8 cellular contexts compared by ENCODE assay signal in the genomic region with DNA sequence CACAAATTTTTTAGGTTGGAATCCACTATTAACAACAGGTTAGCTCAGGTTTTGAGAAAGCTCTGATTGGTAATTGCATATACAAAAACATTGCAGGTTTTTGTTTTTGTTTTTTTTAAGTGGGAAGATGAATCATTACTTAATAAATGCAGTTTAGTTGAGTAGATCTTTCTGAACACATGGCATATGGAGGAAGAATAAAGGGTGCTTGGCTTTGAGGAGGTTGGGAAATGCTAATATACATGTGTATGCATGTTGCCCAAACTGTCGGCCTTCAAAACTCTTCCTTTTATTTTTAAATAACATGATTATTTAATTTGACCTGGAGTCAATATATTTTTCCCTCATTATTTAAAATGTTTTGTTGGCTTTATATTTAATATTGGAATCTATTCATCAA. TPM values are rescaled to one million over a fixed set of nuclear protein-coding genes. Genes with fewer than 3 reads are reported as not detected.
DNase-seq lines count a peak whose midpoint lies in the region; ATAC-seq and TF ChIP-seq lines count a peak whose summit lies in the region.

No MANE protein-coding gene starts in this region.

- intact Hi-C loops in activated B cell treated with CpG ODN at 0.5 μM for 24 hours (cut with micrococcal nuclease), result loop anchor here (5.0 kb wide), 1 partner anchor 41 kb away; no protein-coding TSS in a partner anchor

- H3K27me3 ChIP-seq in smooth muscle cell (ENCODE audit: low read depth), result no peaks in the 10 kb centered on the region

- peaks cover 31% of the 10 kb centered on the region for H3K36me3 Mint-ChIP-seq in activated B cell treated with CpG ODN at 0.5 μM for 24 hours (ENCODE audit: low read depth)

- CTCF ChIA-PET in activated B cell treated with CpG ODN at 0.5 μM for 24 hours (lab: Charles Lee), result interaction anchor here (1.3 kb wide), 1 partner anchor 29 kb away, joined by 3 read pairs; no protein-coding TSS in a partner anchor

- WGBS in smooth muscle cell (ENCODE audit: low lambda C conversion rate), result 95% methylated on average over 1 of the region's 1 CpG

- H3K4me1 Mint-ChIP-seq in activated B cell treated with CpG ODN at 0.5 μM for 24 hours, result peaks cover 46% of the 10 kb centered on the region

- H2AFZ ChIP-seq in smooth muscle cell (ENCODE audit: low read depth), result no peak overlapping the region

- H3K27ac Mint-ChIP-seq in activated B cell treated with CpG ODN at 0.5 μM for 24 hours, result peak overlapping the region; percentile 92

- peaks cover 3% of the 10 kb centered on the region for H3K79me2 ChIP-seq in smooth muscle cell (ENCODE audit: low read depth)

- ATAC-seq in activated B cell treated with CpG ODN at 0.5 μM for 24 hours (ENCODE audit: low read depth), result no peak
- ATAC-seq in GM21619 (IDR thresholded peaks at IDR 0.05; ENCODE audit: unreplicated experiment), result no peak

- peak overlapping the region; percentile 37 for H3K27ac ChIP-seq in smooth muscle cell (ENCODE audit: low read depth)

- H3K4me1 ChIP-seq in smooth muscle cell (ENCODE audit: low read depth), result peaks cover 42% of the 10 kb centered on the region

- H3K9me3 ChIP-seq in smooth muscle cell (replicated peaks; ENCODE audit: low read depth), result no peaks in the 10 kb centered on the region

- H3K9ac ChIP-seq in smooth muscle cell (ENCODE audit: low read depth), result no peak overlapping the region

- peaks cover 16% of the 10 kb centered on the region for H3K36me3 ChIP-seq in smooth muscle cell (ENCODE audit: low read depth)

- peak overlapping the region; percentile 29 for H3K4me3 Mint-ChIP-seq in activated B cell treated with CpG ODN at 0.5 μM for 24 hours

- H3K4me2 ChIP-seq in smooth muscle cell, result no peak overlapping the region

- no peaks in the 10 kb centered on the region for H3F3A ChIP-seq in smooth muscle cell (ENCODE audit: low read depth)

- peak; percentile 68 for DNase-seq in DMS 273 (lab: John Stamatoyannopoulos, UW; ENCODE audit: unreplicated experiment)
- DNase-seq in DMS 273 treated with DMSO at 0.1 percent for 48 hours (lab: John Stamatoyannopoulos, UW), result no peak
- DNase-seq in activated B cell treated with CpG ODN at 0.5 μM for 24 hours, result no peak
- peak; percentile 43 for DNase-seq in fibroblast of villous mesenchyme (ENCODE audit: low read depth)
- DNase-seq in smooth muscle cell (lab: John Stamatoyannopoulos, UW; ENCODE audit: unreplicated experiment), result no peak
- no peak for DNase-seq in kidney glomerular epithelial cell (lab: John Stamatoyannopoulos, UW)
- no peak for DNase-seq in AML-193 (lab: John Stamatoyannopoulos, UW)

- TF ChIP-seq CTCF in activated B cell treated with CpG ODN at 0.5 μM for 24 hours (IDR thresholded peaks at IDR 0.05) (no peak), fibroblast of villous mesenchyme (IDR thresholded peaks at IDR 0.05; ENCODE audit: insufficient read depth, low read depth, low read length) (no peak), smooth muscle cell (IDR thresholded peaks at IDR 0.05; ENCODE audit: borderline replicate concordance, insufficient read depth, poor library complexity, severe bottlenecking) (no peak)

- H3K27me3 Mint-ChIP-seq in activated B cell treated with CpG ODN at 0.5 μM for 24 hours, result no peaks in the 10 kb centered on the region

- POLR2A ChIA-PET in activated B cell treated with CpG ODN at 0.5 μM for 24 hours (lab: Charles Lee), result interaction anchor here (0.7 to 4.9 kb wide), 8 partner anchors 9 to 89 kb away, joined by 3 to 39 read pairs (median 14); no protein-coding TSS in a partner anchor

- no peaks in the 10 kb centered on the region for H4K20me1 ChIP-seq in smooth muscle cell (ENCODE audit: low read depth)

- H3K4me3 ChIP-seq in fibroblast of villous mesenchyme (ENCODE audit: low read depth, low read length), result no peak overlapping the region
- no peak overlapping the region for H3K4me3 ChIP-seq in smooth muscle cell

- peaks cover 8% of the 10 kb centered on the region for H3K9me3 Mint-ChIP-seq in activated B cell treated with CpG ODN at 0.5 μM for 24 hours

RNA-seq across cellular contexts. Expression of a gene that starts 32.8 kb away (rescaled TPM):
- total RNA-seq in activated B cell treated with CpG ODN at 0.5 μM for 24 hours (39.5 and 45.2 TPM in 2 replicates), fibroblast of villous mesenchyme (210 and 326 TPM in 2 replicates), smooth muscle cell (68.0 and 108 TPM in 2 replicates)
- polyA plus RNA-seq in smooth muscle cell, result 21.7 and 22.2 TPM in 2 replicates

Comparison
In these comparisons a context has a peak if more than half of its experiments do, and no peak if none do; other contexts are left out.
1. DNase-seq: peak in DMS 273 (single experiment) and fibroblast of villous mesenchyme (single experiment); none in DMS 273 treated with DMSO at 0.1 percent for 48 hours (single experiment), activated B cell treated with CpG ODN at 0.5 μM for 24 hours (single experiment), smooth muscle cell (single experiment), kidney glomerular epithelial cell (single experiment) and AML-193 (0 of 2).